Comparison of ENCODE assay signal across 8 cellular contexts in the genomic region with DNA sequence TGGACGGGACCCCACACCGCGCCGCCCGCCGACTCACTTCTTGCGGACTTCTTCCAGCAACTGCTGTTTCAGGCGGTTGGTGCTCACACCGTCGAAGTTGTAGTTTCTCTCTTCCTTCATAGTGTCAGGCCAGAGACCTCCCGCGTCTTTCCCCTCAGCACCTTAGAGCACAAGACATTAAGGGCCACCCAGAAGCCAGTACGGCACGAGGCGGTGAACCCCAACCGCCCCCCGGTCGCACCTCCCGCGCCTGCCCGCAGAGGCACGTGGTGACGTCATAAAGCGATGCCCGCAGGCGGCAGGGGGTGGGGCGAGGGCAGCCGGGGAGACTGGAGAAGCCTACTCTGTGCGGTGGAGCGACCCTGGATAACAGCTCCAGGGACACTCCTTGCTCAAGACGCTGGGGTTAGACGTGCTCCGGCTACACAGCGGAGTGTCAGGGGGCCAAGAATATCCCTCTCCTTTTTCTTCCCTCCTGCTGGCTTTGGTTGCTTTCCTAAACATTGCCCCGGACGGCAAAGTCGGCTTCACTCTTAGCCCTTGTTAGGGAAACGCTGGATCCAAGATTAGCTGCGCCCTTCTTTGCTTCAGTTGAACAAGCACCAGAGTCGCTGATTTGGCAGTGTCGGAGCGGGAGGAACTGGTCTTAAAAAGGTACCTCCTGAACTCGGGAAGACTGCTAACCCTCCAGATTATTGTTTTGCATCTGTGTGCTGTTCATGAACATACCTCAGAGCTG. TPM values are rescaled to one million over a fixed set of nuclear protein-coding genes. Genes with fewer than 3 reads are reported as not detected.
DNase-seq lines count a peak whose midpoint lies in the region; ATAC-seq and TF ChIP-seq lines count a peak whose summit lies in the region.

A gene (minus strand): TSS at position 215 of the 739 bp plus-strand sequence. CDS start 95 bp downstream, at position 120.

- peaks cover 2% of the 10 kb centered on the region for H3K36me3 Mint-ChIP-seq in activated T-helper 17 cell treated with anti-CD3 and anti-CD28 coated beads, Interleukin-2, amount 50 U/mL, for 72 hours (ENCODE audit: low read depth)
- peaks cover 0 to 7% (median 0%) of the 10 kb centered on the region in 5 donors for H3K36me3 Mint-ChIP-seq in naive thymus-derived CD4-positive, alpha-beta T cell
- peaks cover 5% of the 10 kb centered on the region for H3K36me3 Mint-ChIP-seq in stimulated activated memory B cell treated with anti-CD40 and anti-IgM and Interleukin-4, amounts not matched to agents 10 μg/mL and 1 μg/mL and 100 μg/mL, for 72 hours

- ATAC-seq in HG03066 (IDR thresholded peaks at IDR 0.05; ENCODE audit: low read depth, unreplicated experiment) (peak; percentile 63), HG03095 (IDR thresholded peaks at IDR 0.05; ENCODE audit: unreplicated experiment) (no peak)
- ATAC-seq in activated T-helper 17 cell treated with anti-CD3 and anti-CD28 coated beads, Interleukin-2, amount 50 U/mL, for 72 hours (replicated peaks): peak; percentile 95
- peak; percentile 91 for ATAC-seq in naive thymus-derived CD4-positive, alpha-beta T cell
- ATAC-seq in stimulated activated memory B cell treated with anti-CD40 and anti-IgM and Interleukin-4, amounts not matched to agents 10 μg/mL and 1 μg/mL and 100 μg/mL, for 72 hours: peak; percentile 68

- DNase-seq in GM12865 (ENCODE audit: low read depth) (peak; percentile 40), RPMI8226 (peak; percentile 56), fibroblast of mammary gland (ENCODE audit: low read depth) (peak; percentile 59)
- DNase-seq in naive thymus-derived CD4-positive, alpha-beta T cell: peak; percentile 42 to 76 (median 58)

- POLR2A ChIA-PET in naive thymus-derived CD4-positive, alpha-beta T cell (lab: Charles Lee): no interaction called here

- peak within 1 kb of the TSS; percentile 87 for H3K4me3 Mint-ChIP-seq in activated T-helper 17 cell treated with anti-CD3 and anti-CD28 coated beads, Interleukin-2, amount 50 U/mL, for 72 hours
- peak within 1 kb of the TSS; percentile 81 to 92 (median 88) for H3K4me3 Mint-ChIP-seq in naive thymus-derived CD4-positive, alpha-beta T cell
- H3K4me3 Mint-ChIP-seq in stimulated activated memory B cell treated with anti-CD40 and anti-IgM and Interleukin-4, amounts not matched to agents 10 μg/mL and 1 μg/mL and 100 μg/mL, for 72 hours: peak within 1 kb of the TSS; percentile 82

- no peaks in the 10 kb centered on the region for H3K36me3 ChIP-seq in naive thymus-derived CD4-positive, alpha-beta T cell (ENCODE audit: control insufficient read depth in 2 of 3, insufficient read depth in 3 of 3, low read length in 3 of 3)

- CTCF ChIA-PET in naive thymus-derived CD4-positive, alpha-beta T cell (lab: Charles Lee): no interaction called here

- no peak for TF ChIP-seq CTCF in GM12865 (IDR thresholded peaks at IDR 0.05; ENCODE audit: insufficient read depth, low read depth, low read length, missing control alignments)
- TF ChIP-seq CTCF in fibroblast of mammary gland (conservative IDR thresholded peaks at IDR 0.05; ENCODE audit: control insufficient read depth, insufficient read depth, low read depth, low read length): no peak

- H3K27me3 ChIP-seq in naive thymus-derived CD4-positive, alpha-beta T cell (ENCODE audit: control insufficient read depth in 2 of 2, insufficient read depth in 2 of 2, low read length in 2 of 2): no peaks in the 10 kb centered on the region

- peaks cover 12% of the 10 kb centered on the region for H3K27me3 Mint-ChIP-seq in activated T-helper 17 cell treated with anti-CD3 and anti-CD28 coated beads, Interleukin-2, amount 50 U/mL, for 72 hours
- H3K27me3 Mint-ChIP-seq in naive thymus-derived CD4-positive, alpha-beta T cell: peaks cover 17 to 45% (median 40%) of the 10 kb centered on the region in 5 donors
- peaks cover 42% of the 10 kb centered on the region for H3K27me3 Mint-ChIP-seq in stimulated activated memory B cell treated with anti-CD40 and anti-IgM and Interleukin-4, amounts not matched to agents 10 μg/mL and 1 μg/mL and 100 μg/mL, for 72 hours

- H3K27ac Mint-ChIP-seq in activated T-helper 17 cell treated with anti-CD3 and anti-CD28 coated beads, Interleukin-2, amount 50 U/mL, for 72 hours: peak within 1 kb of the TSS; percentile 59
- H3K27ac Mint-ChIP-seq in naive thymus-derived CD4-positive, alpha-beta T cell: peak within 1 kb of the TSS in 5 of 9 donors; percentile 28 to 80 (median 34)
- peak within 1 kb of the TSS; percentile 50 for H3K27ac Mint-ChIP-seq in stimulated activated memory B cell treated with anti-CD40 and anti-IgM and Interleukin-4, amounts not matched to agents 10 μg/mL and 1 μg/mL and 100 μg/mL, for 72 hours

- H3K4me3 ChIP-seq in GM12865 (ENCODE audit: low read depth, low read length) (peak within 1 kb of the TSS; percentile 55), fibroblast of mammary gland (ENCODE audit: control insufficient read depth, low read depth, low read length) (peak within 1 kb of the TSS; percentile 79)
- H3K4me3 ChIP-seq in naive thymus-derived CD4-positive, alpha-beta T cell (ENCODE audit: low read length): peak within 1 kb of the TSS; percentile 55

- H3K27ac ChIP-seq in naive thymus-derived CD4-positive, alpha-beta T cell (ENCODE audit: low read depth, low read length): no peak within 1 kb of the TSS

- intact Hi-C loops in naive thymus-derived CD4-positive, alpha-beta T cell (cut with micrococcal nuclease): loop anchor here (1.0 to 5.0 kb wide), 3 partner anchors 49 to 522 kb away; a partner anchor contains a TSS

- H3K9me3 Mint-ChIP-seq in activated T-helper 17 cell treated with anti-CD3 and anti-CD28 coated beads, Interleukin-2, amount 50 U/mL, for 72 hours: no peaks in the 10 kb centered on the region
- peaks cover 0 to under 1% (median 0%) of the 10 kb centered on the region in 11 donors for H3K9me3 Mint-ChIP-seq in naive thymus-derived CD4-positive, alpha-beta T cell
- no peaks in the 10 kb centered on the region for H3K9me3 Mint-ChIP-seq in stimulated activated memory B cell treated with anti-CD40 and anti-IgM and Interleukin-4, amounts not matched to agents 10 μg/mL and 1 μg/mL and 100 μg/mL, for 72 hours

- peaks cover 9% of the 10 kb centered on the region for H3K4me1 Mint-ChIP-seq in activated T-helper 17 cell treated with anti-CD3 and anti-CD28 coated beads, Interleukin-2, amount 50 U/mL, for 72 hours
- H3K4me1 Mint-ChIP-seq in naive thymus-derived CD4-positive, alpha-beta T cell: peaks cover 4 to 18% (median 13%) of the 10 kb centered on the region in 7 donors
- peaks cover 13% of the 10 kb centered on the region for H3K4me1 Mint-ChIP-seq in stimulated activated memory B cell treated with anti-CD40 and anti-IgM and Interleukin-4, amounts not matched to agents 10 μg/mL and 1 μg/mL and 100 μg/mL, for 72 hours

- no peaks in the 10 kb centered on the region for H3K9me3 ChIP-seq in naive thymus-derived CD4-positive, alpha-beta T cell (ENCODE audit: control insufficient read depth in 2 of 3, low read length in 3 of 3)

- H3K4me1 ChIP-seq in naive thymus-derived CD4-positive, alpha-beta T cell (ENCODE audit: control insufficient read depth in 2 of 2, insufficient read depth in 2 of 2, low read length in 2 of 2): no peaks in the 10 kb centered on the region

RNA-seq across cellular contexts. Expression of the gene that starts here (rescaled TPM):
- 1 to 10 TPM; 1.1 to 2.7 TPM for total RNA-seq in activated T-helper 17 cell treated with anti-CD3 and anti-CD28 coated beads, Interleukin-2, amount 50 U/mL, for 72 hours
- total RNA-seq in naive thymus-derived CD4-positive, alpha-beta T cell: under 1 TPM in 2 of 5 experiments, not detected in 3; 0.41 to 0.42 TPM
- polyA plus RNA-seq in naive thymus-derived CD4-positive, alpha-beta T cell: not detected

Comparison
In these comparisons a context has a peak if more than half of its experiments do, and no peak if none do; other contexts are left out.
1. Peak in DNase-seq, ATAC-seq and H3K4me3 ChIP-seq in naive thymus-derived CD4-positive, alpha-beta T cell; RNA of the gene not detected or under 1 TPM.